ENCODE assay signal across 17 cellular contexts in genomic region chr1:214449371-214449770, GRCh38.
"Had no signal": no experiment of that assay in that cellular context is flagged by ENCODE, and none has a peak within 500 bp of the region (broad histone marks: within the 10 kb centered on the region; RNA-seq: fewer than 3 reads in every experiment).

No MANE protein-coding gene starts in this region.

- H3K36me3 Mint-ChIP-seq: activated naive CD8-positive, alpha-beta T cell treated with anti-CD3 and anti-CD28 coated beads, Interleukin-2, amount 10 ng/mL, durations not matched to agents 7 days and 5 days; stimulated activated effector memory CD8-positive, alpha-beta T cell treated with anti-CD3 and anti-CD28 coated beads, Interleukin-12 subunit alpha, Interleukin-12 subunit beta, amount 100 ng/mL, for 72 hours had no signal

- H3K4me1 ChIP-seq: right lobe of liver had no signal

- H3K4me3 Mint-ChIP-seq: activated CD8-positive, alpha-beta memory T cell treated with anti-CD3 and anti-CD28 coated beads, Interleukin-2, amount 10 ng/mL, durations not matched to agents 7 days and 5 days; activated naive CD8-positive, alpha-beta T cell treated with anti-CD3 and anti-CD28 coated beads, Interleukin-2, amount 10 ng/mL, durations not matched to agents 7 days and 5 days; stimulated activated effector memory CD8-positive, alpha-beta T cell treated with anti-CD3 and anti-CD28 coated beads, Interleukin-12 subunit alpha, Interleukin-12 subunit beta, amount 100 ng/mL, for 72 hours had no signal

- H3K36me3 ChIP-seq: right lobe of liver, tibial artery had no signal

- DNase-seq: activated CD4-positive, alpha-beta T cell treated with anti-CD3 and anti-CD28 coated beads, Interleukin-2, amount 50 U/mL, for 48 hours; activated CD8-positive, alpha-beta memory T cell treated with anti-CD3 and anti-CD28 coated beads, Interleukin-2, amount 10 ng/mL, durations not matched to agents 7 days and 5 days; activated gamma-delta T cell treated with Interleukin-2 at 50 U/mL for 16 hours; activated naive CD8-positive, alpha-beta T cell treated with anti-CD3 and anti-CD28 coated beads, Interleukin-2, amount 10 ng/mL, durations not matched to agents 7 days and 5 days; activated T-cell treated with anti-CD3 and anti-CD28 coated beads, Interleukin-2, amount 50 U/mL, for 48 hours; anterior cingulate cortex; dorsolateral prefrontal cortex; esophagus squamous epithelium; foreskin keratinocyte; head of caudate nucleus; left ventricle myocardium superior; midbrain; right lobe of liver; T-helper 2 cell; tibial artery had no signal

- H3K9me3 ChIP-seq: esophagus squamous epithelium, right lobe of liver, tibial artery had no signal

- H3K9me3 Mint-ChIP-seq: activated naive CD8-positive, alpha-beta T cell treated with anti-CD3 and anti-CD28 coated beads, Interleukin-2, amount 10 ng/mL, durations not matched to agents 7 days and 5 days; stimulated activated effector memory CD8-positive, alpha-beta T cell treated with anti-CD3 and anti-CD28 coated beads, Interleukin-12 subunit alpha, Interleukin-12 subunit beta, amount 100 ng/mL, for 72 hours had no signal

- H3K27me3 ChIP-seq: dorsolateral prefrontal cortex, esophagus squamous epithelium, foreskin keratinocyte, right lobe of liver, tibial artery had no signal

- H3K4me3 ChIP-seq: dorsolateral prefrontal cortex, esophagus squamous epithelium, right lobe of liver, tibial artery had no signal

- H3K27ac Mint-ChIP-seq: activated CD8-positive, alpha-beta memory T cell treated with anti-CD3 and anti-CD28 coated beads, Interleukin-2, amount 10 ng/mL, durations not matched to agents 7 days and 5 days; activated naive CD8-positive, alpha-beta T cell treated with anti-CD3 and anti-CD28 coated beads, Interleukin-2, amount 10 ng/mL, durations not matched to agents 7 days and 5 days; stimulated activated effector memory CD8-positive, alpha-beta T cell treated with anti-CD3 and anti-CD28 coated beads, Interleukin-12 subunit alpha, Interleukin-12 subunit beta, amount 100 ng/mL, for 72 hours had no signal

- H3K4me1 Mint-ChIP-seq: stimulated activated effector memory CD8-positive, alpha-beta T cell treated with anti-CD3 and anti-CD28 coated beads, Interleukin-12 subunit alpha, Interleukin-12 subunit beta, amount 100 ng/mL, for 72 hours had no signal

- ATAC-seq: activated CD4-positive, CD25-positive, alpha-beta regulatory T cell treated with anti-CD3 and anti-CD28 coated beads, Interleukin-2, amount 50 U/mL, for 24 hours; activated CD8-positive, alpha-beta memory T cell treated with anti-CD3 and anti-CD28 coated beads, Interleukin-2, amount 10 ng/mL, durations not matched to agents 7 days and 5 days; foreskin keratinocyte; left ventricle myocardium superior; right lobe of liver; stimulated activated effector memory CD8-positive, alpha-beta T cell treated with anti-CD3 and anti-CD28 coated beads, Interleukin-12 subunit alpha, Interleukin-12 subunit beta, amount 100 ng/mL, for 72 hours had no signal

- H3K27ac ChIP-seq: dorsolateral prefrontal cortex, esophagus squamous epithelium, foreskin keratinocyte, right lobe of liver, tibial artery had no signal
